ENCODE assay signal across 21 cellular contexts in genomic region chr2:189552334-189552990, GRCh38. TPM values are rescaled to one million over a fixed set of nuclear protein-coding genes. Genes with fewer than 3 reads are reported as not detected.
DNase-seq lines count a peak whose midpoint lies in the region; ATAC-seq and TF ChIP-seq lines count a peak whose summit lies in the region.
"Had no signal": no experiment of that assay in that cellular context is flagged by ENCODE, and none has a peak within 500 bp of the region (broad histone marks: within the 10 kb centered on the region; RNA-seq: fewer than 3 reads in every experiment).

No MANE protein-coding gene starts in this region.

- CTCF ChIA-PET in SK-N-SH (lab: Yijun Ruan, JAX): interaction anchor here (1.6 kb wide), 1 partner anchor 11 kb away, joined by 3 read pairs; no protein-coding TSS in a partner anchor

- H2AFZ ChIP-seq in mesenchymal stem cell (ENCODE audit: low read depth, low read length): no peak overlapping the region
- H2AFZ ChIP-seq in SK-N-SH (ENCODE audit: low read depth): no peak overlapping the region
- H2AFZ ChIP-seq: neural progenitor cell had no signal

- H3K27me3 ChIP-seq in ascending aorta (no peaks in the 10 kb centered on the region), mesenchymal stem cell (ENCODE audit: control insufficient read depth in 1 of 2, insufficient read depth in 1 of 2, low read length in 2 of 2) (no peaks in the 10 kb centered on the region), thyroid gland (no peaks in the 10 kb centered on the region), SK-N-SH (ENCODE audit: insufficient read depth) (no peaks in the 10 kb centered on the region)
- H3K27me3 ChIP-seq: BLaER1, neural progenitor cell, upper lobe of left lung had no signal

- H4K91ac ChIP-seq in mesenchymal stem cell (ENCODE audit: low read length): no peak overlapping the region

- WGBS in mesenchymal stem cell: 96% methylated on average over 3 of the region's 6 CpGs
- WGBS in thyroid gland, 2 donors: 50 to 60% methylated on average over 6 of the region's 6 CpGs
- 73% methylated on average over 6 of the region's 6 CpGs for WGBS in SK-N-SH (ENCODE audit: low lambda C conversion rate)

- no peaks in the 10 kb centered on the region for H3K9me2 ChIP-seq in SK-N-SH

- TF ChIP-seq EP300 in SK-N-SH (IDR thresholded peaks at IDR 0.05; ENCODE audit: borderline replicate concordance in 1 of 2, low read depth in 1 of 2, low read length in 1 of 2): no peak

- H3K4ac ChIP-seq in mesenchymal stem cell (ENCODE audit: low read depth in 1 of 2, low read length in 2 of 2): no peak overlapping the region

- no peak overlapping the region for H4K8ac ChIP-seq in mesenchymal stem cell (ENCODE audit: low read length)

- POLR2A ChIA-PET in SK-N-SH (lab: Yijun Ruan, JAX): no interaction called here

- DNase-seq in ascending aorta (ENCODE audit: low spot score in 2 of 2) (no peak), fibroblast of pulmonary artery (ENCODE audit: low read depth) (peak; percentile 91), mesenchymal stem cell (no peak), thyroid gland (no peak), SK-N-SH (no peak), midbrain (lab: John Stamatoyannopoulos, UW) (no peak)
- DNase-seq in activated naive CD8-positive, alpha-beta T cell treated with anti-CD3 and anti-CD28 coated beads, Interleukin-2, amount 50 U/mL, for 24 hours: no peak
- DNase-seq: activated CD4-positive, alpha-beta T cell treated with anti-CD3 and anti-CD28 coated beads, Interleukin-2, amount 50 U/mL, for 4 hours; anterior cingulate cortex; DMS53; effector memory CD4-positive, alpha-beta T cell; HFFc6; Karpas-422; NCI-H1694; NCI-H510A treated with DMSO at 0.1 percent for 48 hours; T-helper 2 cell; upper lobe of left lung had no signal

- no peaks in the 10 kb centered on the region for H3K36me3 Mint-ChIP-seq in activated naive CD8-positive, alpha-beta T cell treated with anti-CD3 and anti-CD28 coated beads, Interleukin-2, amount 50 U/mL, for 24 hours (ENCODE audit: low read depth)
- H3K36me3 Mint-ChIP-seq: neural progenitor cell had no signal

- H3K27ac ChIP-seq in ascending aorta (peak overlapping the region; percentile 82 to 89), mesenchymal stem cell (ENCODE audit: low read length, poor library complexity, severe bottlenecking) (no peak overlapping the region), thyroid gland (peak overlapping the region; percentile 27 to 60 (median 38)), SK-N-SH (ENCODE audit: low read depth in 2 of 2, low read length in 1 of 2) (no peak overlapping the region)
- H3K27ac ChIP-seq: BLaER1, neural progenitor cell had no signal

- no peak for TF ChIP-seq POLR2A in thyroid gland (IDR thresholded peaks at IDR 0.05)

- H3K36me3 ChIP-seq in ascending aorta: no peaks in the 10 kb centered on the region
- H3K36me3 ChIP-seq in mesenchymal stem cell (ENCODE audit: control insufficient read depth in 1 of 2, insufficient read depth in 2 of 2, low read depth in 1 of 2, low read length in 2 of 2): no peaks in the 10 kb centered on the region
- H3K36me3 ChIP-seq in thyroid gland: no peaks in the 10 kb centered on the region
- no peaks in the 10 kb centered on the region for H3K36me3 ChIP-seq in SK-N-SH (replicated peaks in 1 of 2; ENCODE audit: control insufficient read depth in 1 of 2, insufficient read depth in 2 of 2, low read length in 1 of 2)
- H3K36me3 ChIP-seq: BLaER1, neural progenitor cell, upper lobe of left lung had no signal

- no peak for TF ChIP-seq RAD21 in SK-N-SH (IDR thresholded peaks at IDR 0.05; ENCODE audit: low read length)

- no peak overlapping the region for H2BK12ac ChIP-seq in mesenchymal stem cell (ENCODE audit: low read length in 2 of 2)

- H2BK5ac ChIP-seq in mesenchymal stem cell (ENCODE audit: low read depth, low read length, poor library complexity, severe bottlenecking): no peak overlapping the region

- H3K79me2 ChIP-seq in SK-N-SH (ENCODE audit: insufficient read depth): no peaks in the 10 kb centered on the region

- no peak overlapping the region for H3K27ac Mint-ChIP-seq in activated naive CD8-positive, alpha-beta T cell treated with anti-CD3 and anti-CD28 coated beads, Interleukin-2, amount 50 U/mL, for 24 hours
- H3K27ac Mint-ChIP-seq: activated T-helper 1 cell treated with anti-CD3 and anti-CD28 coated beads, Interleukin-12 subunit alpha, Interleukin-12 subunit beta, Interleukin-2, Interleukin-4 antibody, amounts not matched to agents 30 ng/mL and 10 ng/mL and 1 ng/mL, durations not matched to agents 14 hours and 24 hours and 36 hours; HFFc6; neural progenitor cell had no signal

- no peaks in the 10 kb centered on the region for H3K79me1 ChIP-seq in mesenchymal stem cell (replicated peaks; ENCODE audit: low read length, poor library complexity, severe bottlenecking)

- no peak for ATAC-seq in HG03280 (IDR thresholded peaks at IDR 0.05; ENCODE audit: unreplicated experiment)
- no peak for ATAC-seq in activated naive CD8-positive, alpha-beta T cell treated with anti-CD3 and anti-CD28 coated beads, Interleukin-2, amount 50 U/mL, for 24 hours

- no peak for TF ChIP-seq CTCF in ascending aorta (IDR thresholded peaks at IDR 0.05)
- no peak for TF ChIP-seq CTCF in fibroblast of pulmonary artery (IDR thresholded peaks at IDR 0.05; ENCODE audit: low read length, missing control alignments)
- no peak for TF ChIP-seq CTCF in thyroid gland (IDR thresholded peaks at IDR 0.05)
- no peak for TF ChIP-seq CTCF in SK-N-SH (IDR thresholded peaks at IDR 0.05)

- no peak overlapping the region for H3K14ac ChIP-seq in mesenchymal stem cell (ENCODE audit: low read length in 2 of 2)

- peak overlapping the region; percentile 53 for H3K9ac ChIP-seq in mesenchymal stem cell (ENCODE audit: low read length)
- H3K9ac ChIP-seq in SK-N-SH: no peak overlapping the region
- H3K9ac ChIP-seq: BLaER1, neural progenitor cell had no signal

- no peak overlapping the region for H2AK5ac ChIP-seq in mesenchymal stem cell (ENCODE audit: low read length, severe bottlenecking)

- H3K9me3 Mint-ChIP-seq in activated naive CD8-positive, alpha-beta T cell treated with anti-CD3 and anti-CD28 coated beads, Interleukin-2, amount 50 U/mL, for 24 hours: no peaks in the 10 kb centered on the region
- H3K9me3 Mint-ChIP-seq: activated T-helper 1 cell treated with anti-CD3 and anti-CD28 coated beads, Interleukin-12 subunit alpha, Interleukin-12 subunit beta, Interleukin-2, Interleukin-4 antibody, amounts not matched to agents 30 ng/mL and 10 ng/mL and 1 ng/mL, durations not matched to agents 14 hours and 24 hours and 36 hours; HFFc6; neural progenitor cell had no signal

- no peaks in the 10 kb centered on the region for H4K20me1 ChIP-seq in SK-N-SH (ENCODE audit: insufficient read depth)
- H4K20me1 ChIP-seq: BLaER1 had no signal

- no peak overlapping the region for H3K23ac ChIP-seq in mesenchymal stem cell (ENCODE audit: low read length in 2 of 2)

- H2BK15ac ChIP-seq in mesenchymal stem cell (ENCODE audit: low read depth, poor library complexity, severe bottlenecking): no peak overlapping the region

- H3K4me1 ChIP-seq in ascending aorta (peaks cover 18 to 74% of the 10 kb centered on the region in 2 donors), mesenchymal stem cell (ENCODE audit: control insufficient read depth, insufficient read depth, low read depth, low read length) (peaks cover 1% of the 10 kb centered on the region), thyroid gland (no peaks in the 10 kb centered on the region), SK-N-SH (ENCODE audit: control insufficient read depth in 1 of 2, insufficient read depth in 2 of 2, low read depth in 1 of 2, low read length in 1 of 2) (peaks cover 0 to 3% of the 10 kb centered on the region in 2 experiments; a peak in 3 of 4 replicates)
- H3K4me1 ChIP-seq: BLaER1, neural progenitor cell had no signal

- H3K9me3 ChIP-seq in ascending aorta (no peaks in the 10 kb centered on the region), mesenchymal stem cell (ENCODE audit: control insufficient read depth, low read length) (no peaks in the 10 kb centered on the region), thyroid gland (no peaks in the 10 kb centered on the region), SK-N-SH (no peaks in the 10 kb centered on the region)
- H3K9me3 ChIP-seq: BLaER1, upper lobe of left lung had no signal

- no peak overlapping the region for H3K18ac ChIP-seq in mesenchymal stem cell (ENCODE audit: low read depth in 1 of 2, low read length in 2 of 2)

- H3K4me2 ChIP-seq in mesenchymal stem cell (ENCODE audit: low read length, poor library complexity, severe bottlenecking) (no peak overlapping the region), SK-N-SH (no peak overlapping the region)
- H3K4me2 ChIP-seq: BLaER1, neural progenitor cell had no signal

- intact Hi-C loops in ascending aorta (cut with DNase I): loop anchor here (10.0 kb wide), 1 partner anchor 178 kb away; no protein-coding TSS in a partner anchor
- intact Hi-C loops in thyroid gland (cut with DNase I): no loop called here

- no peak overlapping the region for H2BK120ac ChIP-seq in mesenchymal stem cell (ENCODE audit: low read depth, low read length)

- no peaks in the 10 kb centered on the region for H3K27me3 Mint-ChIP-seq in activated naive CD8-positive, alpha-beta T cell treated with anti-CD3 and anti-CD28 coated beads, Interleukin-2, amount 50 U/mL, for 24 hours

- H3K4me3 ChIP-seq in ascending aorta: no peak overlapping the region
- H3K4me3 ChIP-seq in fibroblast of pulmonary artery (replicated peaks; ENCODE audit: low read depth, low read length): no peak overlapping the region
- no peak overlapping the region for H3K4me3 ChIP-seq in mesenchymal stem cell (ENCODE audit: insufficient read depth in 1 of 2, low read depth in 1 of 2, low read length in 2 of 2)
- no peak overlapping the region for H3K4me3 ChIP-seq in thyroid gland (replicated peaks in 1 of 3)
- H3K4me3 ChIP-seq in SK-N-SH (ENCODE audit: low read depth in 2 of 2, low read length in 1 of 2): no peak overlapping the region
- H3K4me3 ChIP-seq: BLaER1, neural progenitor cell, upper lobe of left lung had no signal

- no peaks in the 10 kb centered on the region for H3F3A ChIP-seq in SK-N-SH (replicated peaks; ENCODE audit: insufficient read depth)

- no peak overlapping the region for H3K4me3 Mint-ChIP-seq in activated naive CD8-positive, alpha-beta T cell treated with anti-CD3 and anti-CD28 coated beads, Interleukin-2, amount 50 U/mL, for 24 hours
- H3K4me3 Mint-ChIP-seq: activated T-helper 1 cell treated with anti-CD3 and anti-CD28 coated beads, Interleukin-12 subunit alpha, Interleukin-12 subunit beta, Interleukin-2, Interleukin-4 antibody, amounts not matched to agents 30 ng/mL and 10 ng/mL and 1 ng/mL, durations not matched to agents 14 hours and 24 hours and 36 hours; HFFc6; neural progenitor cell had no signal

- H3K4me1 Mint-ChIP-seq in activated naive CD8-positive, alpha-beta T cell treated with anti-CD3 and anti-CD28 coated beads, Interleukin-2, amount 50 U/mL, for 24 hours: no peaks in the 10 kb centered on the region
- H3K4me1 Mint-ChIP-seq: neural progenitor cell had no signal

TF ChIP-seq in SK-N-SH, 30 proteins besides CTCF, POLR2A, EP300 and RAD21 (continues in another document):
- TF ChIP-seq MXI1 (IDR thresholded peaks at IDR 0.05; ENCODE audit: low read depth, low read length): no peak

RNA-seq across cellular contexts. Expression of gene SLC40A1, which starts 28.1 kb away (rescaled TPM):
- total RNA-seq in ascending aorta: 40.8 TPM
- 7.2 TPM for polyA plus RNA-seq in mesenchymal stem cell (2013, experiment 1 of 2)
- polyA plus RNA-seq in mesenchymal stem cell (2013, experiment 2 of 2): 8.0 TPM
- 100 to 1,000 TPM; 115 to 285 (median 133) TPM for total RNA-seq in thyroid gland
- polyA plus RNA-seq in SK-N-SH (2012; rRNA removed): 1.8 and 2.1 TPM in 2 replicates
- 3.1 and 3.4 TPM in 2 replicates for polyA plus RNA-seq in SK-N-SH (2012; cell fraction: cytosol; rRNA removed)
- polyA plus RNA-seq in SK-N-SH (2012; cell fraction: nucleus; rRNA removed): 0.97 TPM in 2 replicates
- total RNA-seq: HFFc6 had no signal

Comparison
In these comparisons a context has a peak if more than half of its experiments do, and no peak if none do; other contexts are left out.
1. H3K27ac ChIP-seq: peak in ascending aorta (2 of 2) and thyroid gland (3 of 3); none in mesenchymal stem cell (single experiment) and SK-N-SH (0 of 2).